8 cellular contexts compared by ENCODE assay signal in genomic region chr1:63592536-63593302, GRCh38. TPM values are rescaled to one million over a fixed set of nuclear protein-coding genes. Genes with fewer than 3 reads are reported as not detected.
A peak's percentile ranks its signal among the peaks of the same experiment; 100 is the strongest.
DNase-seq lines count a peak whose midpoint lies in the region; ATAC-seq, FAIRE-seq and TF ChIP-seq lines count a peak whose summit lies in the region.

No MANE protein-coding gene starts in this region.

- H3K9ac ChIP-seq in HUES64 (ENCODE audit: low read depth, low read length) (peak overlapping the region; percentile 27; the same call in 1 of the 2 replicates), astrocyte (ENCODE audit: low read length) (peak overlapping the region; percentile 83), liver (ENCODE audit: low read depth in 1 of 2, low read length in 2 of 2) (peak overlapping the region; percentile 93 to 96)

- H3K4me1 Mint-ChIP-seq in CD14-positive monocyte, result peaks cover 29% of the 10 kb centered on the region
- no peaks in the 10 kb centered on the region for H3K4me1 Mint-ChIP-seq in astrocyte (ENCODE audit: low read depth, unreplicated experiment)

- H3K4me1 ChIP-seq in HUES64 (ENCODE audit: insufficient read depth, low read length), result peaks cover 6% of the 10 kb centered on the region
- peaks cover 4% of the 10 kb centered on the region for H3K4me1 ChIP-seq in astrocyte (ENCODE audit: insufficient read depth, low read length)
- peaks cover 10 to 40% (median 17%) of the 10 kb centered on the region in 4 donors for H3K4me1 ChIP-seq in liver (ENCODE audit: control insufficient read depth in 4 of 4, insufficient read depth in 4 of 4, low read length in 3 of 4)
- H3K4me1 ChIP-seq in testis, result peaks cover 11% of the 10 kb centered on the region

- no peaks in the 10 kb centered on the region for H3K79me2 ChIP-seq in astrocyte (ENCODE audit: insufficient read depth, low read length)

- no peak for TF ChIP-seq POLR2A in testis (IDR thresholded peaks at IDR 0.05)

- FAIRE-seq in astrocyte (lab: Jason Lieb, UNC), result no peak

- no peaks in the 10 kb centered on the region for H3K9me3 ChIP-seq in HUES64 (ENCODE audit: insufficient read depth, low read depth, low read length)
- no peaks in the 10 kb centered on the region for H3K9me3 ChIP-seq in astrocyte (ENCODE audit: insufficient read depth, low read depth, low read length)
- no peaks in the 10 kb centered on the region for H3K9me3 ChIP-seq in liver (ENCODE audit: control insufficient read depth in 4 of 4, low read length in 3 of 4)
- no peaks in the 10 kb centered on the region for H3K9me3 ChIP-seq in testis

- H3K9me3 Mint-ChIP-seq in CD14-positive monocyte (peaks cover 0 to 4% (median 0%) of the 10 kb centered on the region in 7 donors), astrocyte (ENCODE audit: unreplicated experiment) (no peaks in the 10 kb centered on the region)

- TF ChIP-seq RAD21 in liver (IDR thresholded peaks at IDR 0.05), result peak; percentile 51 to 52

- H3K36me3 ChIP-seq in HUES64 (ENCODE audit: insufficient read depth, low read length) (no peaks in the 10 kb centered on the region), astrocyte (ENCODE audit: insufficient read depth, low read length) (no peaks in the 10 kb centered on the region), liver (ENCODE audit: control insufficient read depth in 4 of 4, insufficient read depth in 3 of 4, low read depth in 1 of 4, low read length in 3 of 4) (no peaks in the 10 kb centered on the region), testis (ENCODE audit: low read depth, missing control alignments) (no peaks in the 10 kb centered on the region)

- peak overlapping the region; percentile 96 for H2AFZ ChIP-seq in astrocyte (ENCODE audit: low read depth, low read length)

- H3K4me3 Mint-ChIP-seq in CD14-positive monocyte (peak overlapping the region; percentile 95 to 96), astrocyte (ENCODE audit: unreplicated experiment) (peak overlapping the region; percentile 91)

- H3K27me3 ChIP-seq in HUES64 (ENCODE audit: insufficient read depth, low read length) (peaks cover 16% of the 10 kb centered on the region; the same call in 1 of the 2 replicates), astrocyte (ENCODE audit: insufficient read depth, low read length) (no peaks in the 10 kb centered on the region), liver (ENCODE audit: control insufficient read depth in 4 of 4, insufficient read depth in 4 of 4, low read length in 3 of 4) (no peaks in the 10 kb centered on the region), testis (no peaks in the 10 kb centered on the region)

- H3K27ac ChIP-seq in HUES64 (ENCODE audit: low read depth, low read length) (peak overlapping the region; percentile 42; the same call in 1 of the 2 replicates), astrocyte (ENCODE audit: low read depth, low read length) (no peak overlapping the region), liver (ENCODE audit: low read depth in 1 of 2, low read length in 2 of 2) (peak overlapping the region; percentile 93 to 97), testis (peak overlapping the region; percentile 81 to 94)

- peaks cover 9% of the 10 kb centered on the region for H4K20me1 ChIP-seq in astrocyte (ENCODE audit: insufficient read depth, low read length)

- ATAC-seq in GM21381 (IDR thresholded peaks at IDR 0.05; ENCODE audit: unreplicated experiment), result no peak
- ATAC-seq in GM19467 (IDR thresholded peaks at IDR 0.05; ENCODE audit: unreplicated experiment), result no peak
- ATAC-seq in HG03469 (IDR thresholded peaks at IDR 0.05; ENCODE audit: unreplicated experiment), result no peak

- H3K36me3 Mint-ChIP-seq in CD14-positive monocyte (peaks cover 0 to 2% of the 10 kb centered on the region in 2 donors), astrocyte (ENCODE audit: low read depth, unreplicated experiment) (no peaks in the 10 kb centered on the region)

- intact Hi-C loops in CD14-positive monocyte (cut with micrococcal nuclease) (no loop called here), testis (cut with DNase I; ENCODE audit: low total_unique reads) (no loop called here)

- peak overlapping the region; percentile 94 for H3K4me2 ChIP-seq in astrocyte (ENCODE audit: low read length)

- H3K4me3 ChIP-seq in HUES64 (ENCODE audit: low read length), result peak overlapping the region; percentile 74
- H3K4me3 ChIP-seq in astrocyte (ENCODE audit: insufficient read depth, low read depth, low read length), result peak overlapping the region; percentile 74
- peak overlapping the region; percentile 77 to 97 (median 84) for H3K4me3 ChIP-seq in liver (ENCODE audit: low read depth in 1 of 3, low read length in 3 of 3)
- H3K4me3 ChIP-seq in testis, result peak overlapping the region; percentile 89 to 93

- TF ChIP-seq CTCF in CD14-positive monocyte (IDR thresholded peaks at IDR 0.05) (no peak), astrocyte (IDR thresholded peaks at IDR 0.05; ENCODE audit: insufficient read depth, low read depth, low read length) (no peak), liver (IDR thresholded peaks at IDR 0.05; ENCODE audit: low read depth, low read length, missing input control) (no peak), testis (IDR thresholded peaks at IDR 0.05) (no peak)

- no peak for DNase-seq in CD14-positive monocyte (ENCODE audit: low spot score)
- DNase-seq in astrocyte (ENCODE audit: low read depth), result no peak
- DNase-seq in testis, result no peak

- H3K27ac Mint-ChIP-seq in CD14-positive monocyte (peak overlapping the region in 6 of 7 donors; percentile 18 to 91 (median 90)), astrocyte (ENCODE audit: unreplicated experiment) (peak overlapping the region; percentile 34)

- H3K27me3 Mint-ChIP-seq in CD14-positive monocyte (ENCODE audit: low read depth in 3 of 3) (no peaks in the 10 kb centered on the region), astrocyte (ENCODE audit: low read depth, unreplicated experiment) (no peaks in the 10 kb centered on the region)

- WGBS in HUES64, result 26% methylated on average over 18 of the region's 18 CpGs
- WGBS in liver, result 10% methylated on average over 18 of the region's 18 CpGs
- WGBS in testis, 2 donors, result 19 to 21% methylated on average over 14 to 18 of the region's 18 CpGs

TF ChIP-seq in liver, 16 proteins besides CTCF, POLR2A, EP300 and RAD21 (continues in another document):
- TF ChIP-seq MAX (IDR thresholded peaks at IDR 0.05) (peak; percentile 85), SP1 (IDR thresholded peaks at IDR 0.05) (peak; percentile 97), GABPA (IDR thresholded peaks at IDR 0.05 in 1 of 2, conservative IDR thresholded peaks at IDR 0.05 in 1 of 2) (no peak), EGR1 (IDR thresholded peaks at IDR 0.05; ENCODE audit: low read depth in 2 of 2) (peak; percentile 63 to 89), TAF1 (conservative IDR thresholded peaks at IDR 0.05) (peak; percentile 91), FOXA1 (IDR thresholded peaks at IDR 0.05) (peak; percentile 87), FOXA2 (IDR thresholded peaks at IDR 0.05) (peak; percentile 85), HNF4A (conservative IDR thresholded peaks at IDR 0.05) (peak; percentile 94), ZBTB33 (IDR thresholded peaks at IDR 0.05) (peak; percentile 84), REST (IDR thresholded peaks at IDR 0.05) (peak; percentile 92)

RNA-seq across cellular contexts. Expression of gene PGM1, which starts 0.5 kb away (rescaled TPM):
- polyA plus RNA-seq in CD14-positive monocyte (10 to 100 TPM; 28.7 to 39.8 TPM), liver (100 to 1,000 TPM; 117 to 123 TPM), testis (ENCODE audit: insufficient read depth, low read depth, low replicate concordance) (27.5 TPM)
- 55.0 TPM for polyA plus RNA-seq in HUES64 (2013, experiment 1 of 2)
- polyA plus RNA-seq in HUES64 (2013, experiment 2 of 2), result 73.5 TPM
- total RNA-seq in astrocyte (36.9 and 48.7 TPM in 2 replicates), liver (100 to 1,000 TPM in 1 of 2 donors, 10 to 100 TPM in 1; 57.3 to 224 TPM), testis (10 to 100 TPM; 23.2 to 27.7 TPM)

Comparison
In these comparisons a context has a peak if more than half of its experiments do, and no peak if none do; other contexts are left out.
1. H3K9ac ChIP-seq: peak in every context shown above with its lines; median percentile 94 in liver; 83 in astrocyte; 27 in HUES64.